Comparison of ENCODE assay signal across 9 cellular contexts in genomic region chr1:161864577-161864976, GRCh38.
DNase-seq lines count a peak whose midpoint lies in the region; ATAC-seq and TF ChIP-seq lines count a peak whose summit lies in the region.
"Had no signal": no experiment of that assay in that cellular context is flagged by ENCODE, and none has a peak within 500 bp of the region (broad histone marks: within the 10 kb centered on the region; RNA-seq: fewer than 3 reads in every experiment).

No MANE protein-coding gene starts in this region.

- no peak for ATAC-seq in lower lobe of right lung
- ATAC-seq in GM18502 (IDR thresholded peaks at IDR 0.05; ENCODE audit: poor library complexity, unreplicated experiment), result no peak
- no peak for ATAC-seq in HG02840 (IDR thresholded peaks at IDR 0.05; ENCODE audit: low FRiP score, unreplicated experiment)

- no peak for DNase-seq in BE2C
- peak; percentile 65 for DNase-seq in dermis blood vessel endothelial cell
- DNase-seq in lower lobe of right lung, result no peak
- no peak for DNase-seq in NCI-H2196 treated with DMSO at 0.1 percent for 48 hours (lab: John Stamatoyannopoulos, UW; ENCODE audit: unreplicated experiment)
- no peak for DNase-seq in MV-4-11 (lab: John Stamatoyannopoulos, UW)
- DNase-seq: pancreas had no signal

- H2AFZ ChIP-seq in KMS-11 (ENCODE audit: low read depth), result no peak overlapping the region

- no peak overlapping the region for H3K27ac ChIP-seq in KMS-11
- no peak overlapping the region for H3K27ac ChIP-seq in lower lobe of right lung
- H3K27ac ChIP-seq: pancreas had no signal

- H3K9me3 ChIP-seq in BE2C (no peaks in the 10 kb centered on the region; the same call in 1 of the 2 replicates), lower lobe of right lung (no peaks in the 10 kb centered on the region)
- H3K9me3 ChIP-seq: pancreas had no signal

- no peaks in the 10 kb centered on the region for H3K4me1 ChIP-seq in BE2C
- H3K4me1 ChIP-seq in KMS-11 (ENCODE audit: low read depth, poor library complexity, severe bottlenecking), result no peaks in the 10 kb centered on the region
- no peaks in the 10 kb centered on the region for H3K4me1 ChIP-seq in lower lobe of right lung

- H4K20me1 ChIP-seq in KMS-11 (ENCODE audit: insufficient read depth), result no peaks in the 10 kb centered on the region

- no peak overlapping the region for H3K9ac ChIP-seq in KMS-11

- no peak overlapping the region for H3K4me3 ChIP-seq in BE2C (ENCODE audit: low read depth, low read length)
- H3K4me3 ChIP-seq in KMS-11 (IDR thresholded peaks at IDR 0.05; ENCODE audit: insufficient read depth, low read depth, low read length), result no peak overlapping the region
- H3K4me3 ChIP-seq in lower lobe of right lung, result no peak overlapping the region
- H3K4me3 ChIP-seq: pancreas had no signal

- H3K27me3 ChIP-seq in BE2C (no peaks in the 10 kb centered on the region), KMS-11 (ENCODE audit: insufficient read depth, low read depth) (no peaks in the 10 kb centered on the region), lower lobe of right lung (ENCODE audit: low read depth) (no peaks in the 10 kb centered on the region)
- H3K27me3 ChIP-seq: pancreas had no signal

- H3K4me2 ChIP-seq in KMS-11, result no peak overlapping the region

- intact Hi-C loops in lower lobe of right lung (cut with DNase I), result no loop called here

- TF ChIP-seq CTCF in BE2C (IDR thresholded peaks at IDR 0.05; ENCODE audit: low read depth, low read length) (peak; percentile 25; the same call in 1 of the 2 replicates), KMS-11 (conservative IDR thresholded peaks at IDR 0.05; ENCODE audit: low read depth, low read length) (0 out of 2 replicates have a peak, but pooled peaks have one; percentile 32), lower lobe of right lung (IDR thresholded peaks at IDR 0.05) (peak; percentile 24)

- no peaks in the 10 kb centered on the region for H3K79me2 ChIP-seq in KMS-11 (ENCODE audit: insufficient read depth, low read depth)

- peaks cover 2% of the 10 kb centered on the region; the same call in 1 of the 2 replicates for H3K36me3 ChIP-seq in BE2C
- H3K36me3 ChIP-seq in KMS-11 (ENCODE audit: insufficient read depth), result no peaks in the 10 kb centered on the region
- H3K36me3 ChIP-seq in lower lobe of right lung, result peaks cover 55% of the 10 kb centered on the region
- H3K36me3 ChIP-seq: pancreas had no signal
